9 cellular contexts compared by ENCODE assay signal in the genomic region with DNA sequence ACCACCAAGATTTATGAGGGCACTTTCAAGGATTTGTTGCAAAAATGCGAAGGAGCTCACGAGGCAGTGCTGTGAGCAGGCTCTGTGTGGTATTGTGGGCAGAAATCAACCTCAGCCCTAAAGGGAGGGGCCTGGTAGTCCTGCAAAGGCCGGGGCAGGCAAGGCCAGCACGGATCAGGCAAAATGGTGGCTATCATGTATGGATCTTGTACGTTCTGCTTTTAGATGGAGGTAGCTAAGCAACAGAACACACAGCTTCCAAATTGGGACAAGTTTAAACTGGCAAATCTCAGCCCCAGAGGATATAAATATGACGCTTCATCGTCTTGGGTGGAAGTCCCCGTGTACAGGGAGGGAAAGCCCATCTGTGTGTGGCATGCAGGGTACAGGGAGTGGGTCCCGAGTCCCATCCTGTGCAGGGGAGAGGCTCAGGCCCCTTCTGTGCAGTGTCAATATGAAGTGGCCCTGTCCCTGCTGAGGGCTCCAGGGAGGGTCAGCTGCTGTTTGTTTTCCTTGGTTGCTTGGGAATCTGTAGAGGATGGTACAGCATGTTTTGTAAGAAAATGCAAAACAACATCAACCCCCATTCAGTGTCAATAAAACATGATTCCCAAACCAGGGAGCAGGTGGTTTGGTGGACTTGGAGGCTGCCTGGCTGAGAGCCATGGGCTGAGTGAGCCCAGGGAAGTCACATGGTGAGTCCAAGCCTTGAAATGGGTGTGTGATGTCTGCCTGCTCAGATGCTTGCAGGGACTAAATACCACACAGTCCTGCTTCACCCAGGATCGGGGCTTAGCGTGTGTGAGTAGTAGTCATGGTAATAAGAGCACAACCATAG.
DNase-seq lines count a peak whose midpoint lies in the region; ATAC-seq and TF ChIP-seq lines count a peak whose summit lies in the region.
"Had no signal": no experiment of that assay in that cellular context is flagged by ENCODE, and none has a peak within 500 bp of the region (broad histone marks: within the 10 kb centered on the region; RNA-seq: fewer than 3 reads in every experiment).

No MANE protein-coding gene starts in this region.

- POLR2A ChIA-PET in RWPE1 (lab: Yijun Ruan, JAX; ENCODE audit: low non-redundant PET): no interaction called here

- CTCF ChIA-PET in RWPE1 (lab: Yijun Ruan, JAX): interaction anchor here (0.7 kb wide), 1 partner anchor 121 kb away, joined by 4 read pairs; no protein-coding TSS in a partner anchor

- H3K36me3 ChIP-seq in right atrium auricular region: no peaks in the 10 kb centered on the region

- DNase-seq in NCI-H128 (lab: John Stamatoyannopoulos, UW; ENCODE audit: unreplicated experiment) (peak; percentile 57), RWPE1 (ENCODE audit: low spot score) (peak; percentile 73), right atrium auricular region (ENCODE audit: low spot score) (peak; percentile 58), substantia nigra (lab: John Stamatoyannopoulos, UW) (peak in 42 of 49 donors; percentile 23 to 84 (median 62)), dermis blood vessel endothelial cell (no peak), HuH-7.5 (ENCODE audit: low spot score) (no peak)
- DNase-seq: amniotic stem cell, NCI-H1436 had no signal

- H3K27ac ChIP-seq in RWPE1 (peak overlapping the region; percentile 80), right atrium auricular region (peak overlapping the region; percentile 22 to 45), substantia nigra (ENCODE audit: low read depth, low read length, poor library complexity, severe bottlenecking) (peak overlapping the region; percentile 72)

- peaks cover 0 to 55% of the 10 kb centered on the region in 2 donors for H3K4me1 ChIP-seq in right atrium auricular region

- no peaks in the 10 kb centered on the region for H3K27me3 ChIP-seq in right atrium auricular region

- no peak for ATAC-seq in GM18502 (IDR thresholded peaks at IDR 0.05; ENCODE audit: poor library complexity, unreplicated experiment)

- H3K9me3 ChIP-seq in right atrium auricular region: no peaks in the 10 kb centered on the region

- no peak for TF ChIP-seq CTCF in RWPE1 (conservative IDR thresholded peaks at IDR 0.05; ENCODE audit: low read depth)
- no peak for TF ChIP-seq CTCF in right atrium auricular region (IDR thresholded peaks at IDR 0.05)

- no peak overlapping the region for H3K4me3 ChIP-seq in right atrium auricular region

Comparison
In these comparisons a context has a peak if more than half of its experiments do, and no peak if none do; other contexts are left out.
1. DNase-seq: peak in NCI-H128 (single experiment), RWPE1 (single experiment), right atrium auricular region (single experiment) and substantia nigra (42 of 49); none in dermis blood vessel endothelial cell (single experiment) and HuH-7.5 (single experiment).
2. Peak in every context shown above with its lines, with median percentiles within 50 percentile points of each other: H3K27ac ChIP-seq.